In genomic region chr15:40055576-40056293, GRCh38 we compare ENCODE assay signal across 10 cellular contexts. TPM values are rescaled to one million over a fixed set of nuclear protein-coding genes. Genes with fewer than 3 reads are reported as not detected.
DNase-seq lines count a peak whose midpoint lies in the region; ATAC-seq and TF ChIP-seq lines count a peak whose summit lies in the region.
"Had no signal": no experiment of that assay in that cellular context is flagged by ENCODE, and none has a peak within 500 bp of the region (broad histone marks: within the 10 kb centered on the region; RNA-seq: fewer than 3 reads in every experiment).

No MANE protein-coding gene starts in this region.

- peaks cover 47% of the 10 kb centered on the region for H3F3A ChIP-seq in PC-9 (ENCODE audit: insufficient read depth, low read depth)

- no peak overlapping the region for H2AFZ ChIP-seq in PC-9

- peak; percentile 15 for DNase-seq in SIG-M5 treated with dmso at 0.1 percent for 504 hours (lab: John Stamatoyannopoulos, UW; ENCODE audit: unreplicated experiment)
- no peak for DNase-seq in SIG-M5 (lab: John Stamatoyannopoulos, UW)
- peak in 1 of 2 experiments; percentile 79 for DNase-seq in PC-9
- peak in 4 of 5 donors; percentile 63 to 87 (median 69) for DNase-seq in heart left ventricle
- DNase-seq in stimulated activated naive CD8-positive, alpha-beta T cell treated with anti-CD3 and anti-CD28 coated beads, Interleukin-15, Interleukin-2, amounts not matched to agents 100 U/mL and 50 U/mL, for 24 hours = no peak
- no peak for DNase-seq in NCI-H226
- DNase-seq in T-helper 2 cell treated with Interferon-gamma antibody and Interleukin-4, amounts not matched to agents 5 μg/mL and 100 μg/mL, for 36 hours (ENCODE audit: low spot score) = no peak
- DNase-seq: H7 had no signal

- WGBS in heart left ventricle, 4 donors = 55 to 73% (median 64%) methylated on average over 5 to 14 of the region's 14 CpGs

- H3K27ac Mint-ChIP-seq in T-helper 2 cell treated with Interferon-gamma antibody and Interleukin-4, amounts not matched to agents 5 μg/mL and 100 μg/mL, for 36 hours = no peak overlapping the region

- ATAC-seq in heart left ventricle = peak; percentile 92 to 96 (median 92)
- ATAC-seq in stimulated activated naive CD8-positive, alpha-beta T cell treated with anti-CD3 and anti-CD28 coated beads, Interleukin-15, Interleukin-2, amounts not matched to agents 100 U/mL and 50 U/mL, for 24 hours = peak; percentile 30
- no peak for ATAC-seq in GM18511 (IDR thresholded peaks at IDR 0.05; ENCODE audit: unreplicated experiment)

- no peaks in the 10 kb centered on the region for H4K20me1 ChIP-seq in PC-9 (ENCODE audit: insufficient read depth)

- H3K4me1 ChIP-seq in PC-9 (replicated peaks; ENCODE audit: insufficient read depth) (peaks cover 76% of the 10 kb centered on the region), heart left ventricle (peaks cover 0 to 61% (median 9%) of the 10 kb centered on the region in 12 donors)

- H3K27me3 ChIP-seq in PC-9 (ENCODE audit: insufficient read depth, low read depth) (no peaks in the 10 kb centered on the region), heart left ventricle (no peaks in the 10 kb centered on the region)

- peak overlapping the region; percentile 75 for H3K4me2 ChIP-seq in PC-9

- intact Hi-C loops in PC-9 (cut with micrococcal nuclease; ENCODE audit: unreplicated experiment) = loop anchor here (2.0 kb wide), 2 partner anchors 13 to 105 kb away; partner anchors contain the start of gene BUB1B
- intact Hi-C loops in heart left ventricle (cut with DNase I) = loop anchor here in 1 of 10 donors (1.0 kb wide), 1 partner anchor 48 kb away; no protein-coding TSS in a partner anchor

- no peaks in the 10 kb centered on the region for H3K9me2 ChIP-seq in PC-9 (ENCODE audit: insufficient read depth)

- H3K79me2 ChIP-seq in PC-9 (ENCODE audit: low read depth) = no peaks in the 10 kb centered on the region

- H3K4me3 ChIP-seq in PC-9 = peak overlapping the region; percentile 20; the same call in 1 of the 2 replicates
- H3K4me3 ChIP-seq in heart left ventricle = no peak overlapping the region
- H3K4me3 ChIP-seq: thoracic aorta had no signal

- no peaks in the 10 kb centered on the region for H3K27me3 Mint-ChIP-seq in T-helper 2 cell treated with Interferon-gamma antibody and Interleukin-4, amounts not matched to agents 5 μg/mL and 100 μg/mL, for 36 hours (ENCODE audit: low read depth)

- POLR2A ChIA-PET in PC-9 (lab: Charles Lee; ENCODE audit: unreplicated experiment) = interaction anchor here (0.6 kb wide), 1 partner anchor 57 kb away, joined by 3 read pairs; no protein-coding TSS in a partner anchor

- no TSS peak for BruUV-seq in PC-9 (replicated peaks; lab: Mats Ljungman, UMichigan)

- peaks cover 6% of the 10 kb centered on the region for H3K36me3 Mint-ChIP-seq in T-helper 2 cell treated with Interferon-gamma antibody and Interleukin-4, amounts not matched to agents 5 μg/mL and 100 μg/mL, for 36 hours (ENCODE audit: low read depth)

- H3K4me1 Mint-ChIP-seq in T-helper 2 cell treated with Interferon-gamma antibody and Interleukin-4, amounts not matched to agents 5 μg/mL and 100 μg/mL, for 36 hours (ENCODE audit: low read depth) = peaks cover 48% of the 10 kb centered on the region

- no peak for TF ChIP-seq POLR2A in heart left ventricle (IDR thresholded peaks at IDR 0.05)

- TF ChIP-seq CTCF in PC-9 (conservative IDR thresholded peaks at IDR 0.05) (no peak), heart left ventricle (IDR thresholded peaks at IDR 0.05) (no peak)

- H3K4me3 Mint-ChIP-seq in T-helper 2 cell treated with Interferon-gamma antibody and Interleukin-4, amounts not matched to agents 5 μg/mL and 100 μg/mL, for 36 hours = no peak overlapping the region

- CTCF ChIA-PET in PC-9 (lab: Charles Lee) = interaction anchor here (0.6 to 3.1 kb wide), 2 partner anchors 51 to 258 kb away, joined by 3 to 12 read pairs; no protein-coding TSS in a partner anchor

- H3K9me3 Mint-ChIP-seq in T-helper 2 cell treated with Interferon-gamma antibody and Interleukin-4, amounts not matched to agents 5 μg/mL and 100 μg/mL, for 36 hours = no peaks in the 10 kb centered on the region

- peak overlapping the region; percentile 85 for H3K27ac ChIP-seq in PC-9
- peak overlapping the region in 4 of 12 donors; percentile 25 to 66 (median 38) for H3K27ac ChIP-seq in heart left ventricle
- H3K27ac ChIP-seq: thoracic aorta had no signal

- H3K9me3 ChIP-seq in PC-9 (ENCODE audit: insufficient read depth, low read depth) (no peaks in the 10 kb centered on the region), heart left ventricle (no peaks in the 10 kb centered on the region)
- H3K9me3 ChIP-seq: thoracic aorta had no signal

- H3K36me3 ChIP-seq in PC-9 (ENCODE audit: low read depth) (no peaks in the 10 kb centered on the region), heart left ventricle (peaks cover 0 to 4% (median 0%) of the 10 kb centered on the region in 9 donors)
- H3K36me3 ChIP-seq: thoracic aorta had no signal

RNA-seq across cellular contexts. Expression of gene SRP14, which starts 16.8 kb away (rescaled TPM):
- total RNA-seq in PC-9 (2021) = 141 and 196 TPM in 2 replicates
- 100 to 1,000 TPM; 189 to 446 (median 218) TPM for total RNA-seq in heart left ventricle
- 100 to 1,000 TPM; 379 to 702 TPM for polyA plus RNA-seq in heart left ventricle

RNA-seq across cellular contexts. Expression of gene BMF, which starts 52.9 kb away (rescaled TPM):
- total RNA-seq in PC-9 (2021) = 8.2 and 11.0 TPM in 2 replicates
- total RNA-seq in heart left ventricle = 10 to 100 TPM in 2 of 9 donors, 1 to 10 TPM in 7; 1.2 to 12.9 (median 3.5) TPM
- 1 to 10 TPM; 2.5 to 2.9 TPM for polyA plus RNA-seq in heart left ventricle

Comparison
In these comparisons a context has a peak if more than half of its experiments do, and no peak if none do; other contexts are left out.
1. DNase-seq: peak in SIG-M5 treated with dmso at 0.1 percent for 504 hours (single experiment) and heart left ventricle (4 of 5); none in SIG-M5 (single experiment), stimulated activated naive CD8-positive, alpha-beta T cell treated with anti-CD3 and anti-CD28 coated beads, Interleukin-15, Interleukin-2, amounts not matched to agents 100 U/mL and 50 U/mL, for 24 hours (single experiment), NCI-H226 (single experiment) and T-helper 2 cell treated with Interferon-gamma antibody and Interleukin-4, amounts not matched to agents 5 μg/mL and 100 μg/mL, for 36 hours (single experiment).